10 cellular contexts compared by ENCODE assay signal in the genomic region with DNA sequence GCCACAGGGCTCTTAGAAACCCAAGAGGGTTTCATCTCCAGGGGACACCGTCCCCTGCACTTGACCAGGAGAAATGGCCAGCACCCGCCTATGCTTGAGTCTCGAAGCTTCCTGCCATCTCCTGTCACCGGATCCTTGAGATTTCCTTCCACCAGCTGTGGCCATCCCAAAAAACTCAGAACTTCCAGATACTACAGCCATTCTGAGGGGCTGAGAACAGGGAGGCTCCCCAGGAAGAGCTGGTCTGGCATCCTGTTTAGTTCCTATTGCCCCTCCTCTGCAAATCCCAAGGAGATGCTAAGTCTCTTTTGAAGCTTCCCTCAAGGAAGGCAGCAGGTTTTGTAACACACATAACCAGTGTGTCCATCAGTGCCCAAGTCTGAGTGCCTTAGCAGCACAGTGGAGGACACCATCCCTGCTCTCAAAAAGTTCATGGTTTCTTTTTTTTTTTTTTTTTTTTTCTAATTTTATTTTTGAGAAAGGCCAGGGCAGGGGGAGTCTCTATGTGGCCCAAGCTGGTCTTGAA.
DNase-seq lines count a peak whose midpoint lies in the region; TF ChIP-seq lines count a peak whose summit lies in the region.
"Had no signal": no experiment of that assay in that cellular context is flagged by ENCODE, and none has a peak within 500 bp of the region (broad histone marks: within the 10 kb centered on the region; RNA-seq: fewer than 3 reads in every experiment).

No MANE protein-coding gene starts in this region.

- peak overlapping the region; percentile 69; the same call in 1 of the 2 replicates for H3K9ac ChIP-seq in KMS-11

- H3K4me2 ChIP-seq in KMS-11 = peak overlapping the region; percentile 92

- H3K36me3 ChIP-seq in KMS-11 (ENCODE audit: insufficient read depth) (no peaks in the 10 kb centered on the region), muscle layer of duodenum (ENCODE audit: control insufficient read depth in 1 of 2, insufficient read depth in 2 of 2, low read length in 2 of 2) (peaks cover 0 to 9% of the 10 kb centered on the region in 2 donors)

- no peak overlapping the region for H2AFZ ChIP-seq in KMS-11 (ENCODE audit: low read depth)

- H4K20me1 ChIP-seq in KMS-11 (ENCODE audit: insufficient read depth) = 0 out of 2 replicates have a peak, but pooled peaks cover 5% of the 10 kb centered on the region

- H3K4me3 ChIP-seq in AG09309 (ENCODE audit: control insufficient read depth, low read depth, low read length) (peak overlapping the region; percentile 75), KMS-11 (IDR thresholded peaks at IDR 0.05; ENCODE audit: insufficient read depth, low read depth, low read length) (no peak overlapping the region), muscle layer of duodenum (ENCODE audit: low read depth in 1 of 2, low read length in 2 of 2) (peak overlapping the region; percentile 87 to 91)

- peaks cover 50% of the 10 kb centered on the region for H3K79me2 ChIP-seq in KMS-11 (ENCODE audit: insufficient read depth, low read depth)

- DNase-seq in AG09309 (ENCODE audit: low read depth) = no peak
- no peak for DNase-seq in caudate nucleus (lab: John Stamatoyannopoulos, UW)
- no peak for DNase-seq in NCI-H128 (lab: John Stamatoyannopoulos, UW; ENCODE audit: unreplicated experiment)
- no peak for DNase-seq in stimulated activated CD4-positive, alpha-beta T cell treated with anti-CD3 and anti-CD28 coated beads, Interleukin-4, amount 100 ng/mL, for 1 hour
- DNase-seq in NCI-H2196 treated with DMSO at 0.1 percent for 48 hours (lab: John Stamatoyannopoulos, UW; ENCODE audit: unreplicated experiment) = no peak
- no peak for DNase-seq in cerebellar nuclear complex (lab: John Stamatoyannopoulos, UW)
- DNase-seq: hypothalamus, NCI-H446 treated with DMSO at 0.1 percent for 48 hours had no signal

- H3K27ac ChIP-seq in KMS-11 (peak overlapping the region; percentile 9; the same call in 1 of the 2 replicates), caudate nucleus (ENCODE audit: low read depth, low read length) (peak overlapping the region; percentile 24), muscle layer of duodenum (ENCODE audit: low read length) (peak overlapping the region; percentile 80)

- TF ChIP-seq CTCF in AG09309 (IDR thresholded peaks at IDR 0.05; ENCODE audit: control insufficient read depth, insufficient read depth, low read depth, low read length, missing control alignments) (no peak), KMS-11 (conservative IDR thresholded peaks at IDR 0.05; ENCODE audit: low read depth, low read length) (no peak)

- H3K9me3 ChIP-seq in muscle layer of duodenum (ENCODE audit: control insufficient read depth in 1 of 2, low read length in 2 of 2) = no peaks in the 10 kb centered on the region

- H3K4me1 ChIP-seq in KMS-11 (ENCODE audit: low read depth, poor library complexity, severe bottlenecking) (peaks cover 75% of the 10 kb centered on the region), muscle layer of duodenum (ENCODE audit: control insufficient read depth in 1 of 2, insufficient read depth in 2 of 2, low read length in 2 of 2) (peaks cover 11 to 53% of the 10 kb centered on the region in 2 donors)

- H3K27me3 ChIP-seq in KMS-11 (ENCODE audit: insufficient read depth, low read depth) = no peaks in the 10 kb centered on the region
- H3K27me3 ChIP-seq in muscle layer of duodenum (ENCODE audit: low read depth, low read length) = no peaks in the 10 kb centered on the region

Comparison
In these comparisons a context has a peak if more than half of its experiments do, and no peak if none do; other contexts are left out.
1. H3K27ac ChIP-seq: peak in every context shown above with its lines; median percentile 80 in muscle layer of duodenum; 24 in caudate nucleus; 9 in KMS-11.